In the genomic region with DNA sequence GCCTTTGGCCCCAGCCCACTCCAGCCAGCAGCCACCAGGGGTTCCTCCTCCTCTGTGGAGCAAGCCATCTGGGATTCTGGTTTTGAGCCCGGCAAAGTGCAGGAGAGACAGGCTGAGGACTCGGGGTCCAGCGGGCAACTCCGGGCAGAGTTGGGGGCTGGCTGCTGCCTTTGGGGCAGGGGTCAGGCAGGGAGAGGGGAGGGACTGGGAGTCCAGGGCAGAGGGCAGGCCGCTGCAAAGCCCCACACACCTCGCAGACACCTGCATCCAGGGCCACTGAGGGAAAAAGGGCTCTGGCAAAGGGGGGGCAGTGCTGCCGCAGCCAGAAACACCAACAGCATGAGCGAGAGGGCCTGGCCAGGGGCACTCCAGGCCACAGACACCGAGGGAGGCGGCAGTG, we compare ENCODE assay signal across 7 cellular contexts. TPM values are rescaled to one million over a fixed set of nuclear protein-coding genes. Genes with fewer than 3 reads are reported as not detected.
"Had no signal": no experiment of that assay in that cellular context is flagged by ENCODE, and none has a peak within 500 bp of the region (broad histone marks: within the 10 kb centered on the region; RNA-seq: fewer than 3 reads in every experiment).

No MANE protein-coding gene starts in this region.

- H2AFZ ChIP-seq: GM23338 had no signal

- H3K4me3 ChIP-seq: GM23338 had no signal

- H3K27ac ChIP-seq: KMS-11 had no signal

- DNase-seq: H9, HCEC 1CT, KBM-7 had no signal

- ATAC-seq: GM23338 had no signal

- H3K4me3 Mint-ChIP-seq: GM23338, H9, IgD-negative memory B cell had no signal

- H3K36me3 Mint-ChIP-seq: IgD-negative memory B cell had no signal

- H3K4me2 ChIP-seq: GM23338, KMS-11 had no signal

- H3K27ac Mint-ChIP-seq: GM23338, IgD-negative memory B cell had no signal

- H3K9ac ChIP-seq: KMS-11 had no signal

- H3K9me3 Mint-ChIP-seq: GM23338, H9, IgD-negative memory B cell had no signal

RNA-seq across cellular contexts. Expression of a gene that starts 8.8 kb away (rescaled TPM):
- total RNA-seq: H9 had no signal
- polyA plus RNA-seq: IgD-negative memory B cell had no signal

RNA-seq across cellular contexts. Expression of a gene that starts 9.8 kb away (rescaled TPM):
- total RNA-seq: HT-29 had no signal
- polyA plus RNA-seq: IgD-negative memory B cell had no signal

RNA-seq across cellular contexts. Expression of a gene that starts 48.5 kb away (rescaled TPM):
- polyA plus RNA-seq: IgD-negative memory B cell had no signal
